In the genomic region with DNA sequence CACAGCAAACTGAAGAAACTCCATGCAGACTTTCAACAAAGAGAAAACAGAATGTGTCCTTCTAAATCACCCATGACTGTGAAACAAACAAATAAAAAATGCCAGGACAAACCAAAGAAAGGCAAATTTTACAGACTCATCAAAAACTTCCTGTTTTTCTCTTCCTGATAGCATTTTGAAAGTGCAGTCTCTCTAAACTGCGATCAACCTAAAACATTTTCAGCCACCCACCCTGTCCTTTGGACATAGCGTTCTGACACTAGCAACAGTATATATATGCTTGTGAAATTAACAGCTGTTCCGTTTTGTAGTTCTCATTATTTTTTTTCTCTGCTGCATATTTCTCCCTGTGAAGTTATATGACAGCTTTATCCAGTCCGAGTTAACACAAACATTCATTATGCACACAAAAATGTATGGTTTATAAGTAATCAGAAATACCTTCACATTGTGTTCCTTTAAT, we compare ENCODE assay signal across 19 cellular contexts.
DNase-seq lines count a peak whose midpoint lies in the region; ATAC-seq and TF ChIP-seq lines count a peak whose summit lies in the region.
"Had no signal": no experiment of that assay in that cellular context is flagged by ENCODE, and none has a peak within 500 bp of the region (broad histone marks: within the 10 kb centered on the region; RNA-seq: fewer than 3 reads in every experiment).

No MANE protein-coding gene starts in this region.

- no peak for ATAC-seq in HCT116
- ATAC-seq in SK-N-SH treated with all-trans-retinoic acid at 6 μM for 48 hours = peak; percentile 31
- ATAC-seq in gastroesophageal sphincter = peak; percentile 19
- peak; percentile 11 for ATAC-seq in sciatic nerve
- ATAC-seq in naive thymus-derived CD8-positive, alpha-beta T cell = no peak

- CTCF ChIA-PET in HCT116 (lab: Charles Lee) = interaction anchor here (2.1 kb wide), 1 partner anchor 14 kb away, joined by 8 read pairs; no protein-coding TSS in a partner anchor

- POLR2A ChIA-PET in HCT116 (lab: Charles Lee) = no interaction called here
- POLR2A ChIA-PET in naive thymus-derived CD8-positive, alpha-beta T cell (lab: Charles Lee) = no interaction called here

- H3K36me3 Mint-ChIP-seq in naive thymus-derived CD8-positive, alpha-beta T cell = no peaks in the 10 kb centered on the region
- H3K36me3 Mint-ChIP-seq: activated naive CD8-positive, alpha-beta T cell treated with anti-CD3 and anti-CD28 coated beads, Interleukin-2, amount 10 ng/mL, durations not matched to agents 7 days and 5 days had no signal

- no peaks in the 10 kb centered on the region for H3K36me3 ChIP-seq in HCT116 (ENCODE audit: control insufficient read depth in 1 of 2, insufficient read depth in 2 of 2, low read length in 2 of 2)
- H3K36me3 ChIP-seq in gastroesophageal sphincter = peaks cover 0 to 92% of the 10 kb centered on the region in 2 donors
- H3K36me3 ChIP-seq in MG63 = peaks cover 87% of the 10 kb centered on the region
- H3K36me3 ChIP-seq: neural progenitor cell had no signal

- DNase-seq in HCT116 (ENCODE audit: low read depth, low spot score) (no peak), sciatic nerve (ENCODE audit: low spot score) (no peak), NAMALWA (ENCODE audit: low spot score) (no peak), NCI-H345 treated with DMSO at 0.1 percent for 48 hours (lab: John Stamatoyannopoulos, UW; ENCODE audit: unreplicated experiment) (no peak), MG63 (no peak)
- no peak for DNase-seq in naive thymus-derived CD8-positive, alpha-beta T cell
- DNase-seq: activated CD4-positive, alpha-beta T cell treated with anti-CD3 and anti-CD28 coated beads, Interleukin-2, amount 50 U/mL, for 4 hours; activated naive CD8-positive, alpha-beta T cell treated with anti-CD3 and anti-CD28 coated beads, Interleukin-2, amount 10 ng/mL, durations not matched to agents 7 days and 5 days; AML-193; caudate nucleus; effector memory CD4-positive, alpha-beta T cell; GF-D8; H7; NCI-H1694 treated with DMSO at 0.1 percent for 48 hours; NCI-H446 had no signal

- H3K4me3 Mint-ChIP-seq in naive thymus-derived CD8-positive, alpha-beta T cell = no peak overlapping the region
- H3K4me3 Mint-ChIP-seq: activated naive CD8-positive, alpha-beta T cell treated with anti-CD3 and anti-CD28 coated beads, Interleukin-2, amount 10 ng/mL, durations not matched to agents 7 days and 5 days; activated T-helper 1 cell treated with anti-CD3 and anti-CD28 coated beads, Interleukin-12 subunit alpha, Interleukin-12 subunit beta, Interleukin-2, Interleukin-4 antibody, amounts not matched to agents 30 ng/mL and 10 ng/mL and 1 ng/mL, durations not matched to agents 14 hours and 24 hours and 36 hours; neural progenitor cell had no signal

- TF ChIP-seq CTCF in HCT116 (IDR thresholded peaks at IDR 0.05 in 2 of 3, conservative IDR thresholded peaks at IDR 0.05 in 1 of 3; ENCODE audit: borderline replicate concordance in 1 of 3, insufficient read depth in 1 of 3, low read depth in 2 of 3, low read length in 2 of 3) (no peak), gastroesophageal sphincter (IDR thresholded peaks at IDR 0.05) (no peak)

- WGBS in gastroesophageal sphincter (ENCODE audit: low coverage in 1 of 2), 2 donors = 55 to 62% methylated on average over 4 of the region's 4 CpGs

- no peak overlapping the region for H3K27ac Mint-ChIP-seq in naive thymus-derived CD8-positive, alpha-beta T cell
- H3K27ac Mint-ChIP-seq: activated naive CD8-positive, alpha-beta T cell treated with anti-CD3 and anti-CD28 coated beads, Interleukin-2, amount 10 ng/mL, durations not matched to agents 7 days and 5 days; activated T-helper 1 cell treated with anti-CD3 and anti-CD28 coated beads, Interleukin-12 subunit alpha, Interleukin-12 subunit beta, Interleukin-2, Interleukin-4 antibody, amounts not matched to agents 30 ng/mL and 10 ng/mL and 1 ng/mL, durations not matched to agents 14 hours and 24 hours and 36 hours; neural progenitor cell had no signal

- no peak overlapping the region for H3K9ac ChIP-seq in HCT116 (ENCODE audit: low read length)
- H3K9ac ChIP-seq: neural progenitor cell had no signal

- H3K79me2 ChIP-seq in HCT116 (ENCODE audit: insufficient read depth, low read length) = no peaks in the 10 kb centered on the region

- RAD21 ChIA-PET in HCT116 (lab: Charles Lee; ENCODE audit: low non-redundant PET in 1 of 2, low total read pairs in 2 of 2, uncharacterized antibody in 2 of 2, unreplicated experiment in 2 of 2) = no interaction called here

- TF ChIP-seq EP300 in gastroesophageal sphincter (IDR thresholded peaks at IDR 0.05) = no peak

- H3K4me1 ChIP-seq in HCT116 (ENCODE audit: control insufficient read depth in 1 of 2, insufficient read depth in 2 of 2, low read length in 2 of 2) = peaks cover 0 to 8% of the 10 kb centered on the region in 2 experiments; a peak in 2 of 4 replicates
- peaks cover 0 to 27% (median 4%) of the 10 kb centered on the region in 3 donors for H3K4me1 ChIP-seq in gastroesophageal sphincter
- H3K4me1 ChIP-seq: neural progenitor cell had no signal

- H4K20me1 ChIP-seq in HCT116 (ENCODE audit: insufficient read depth) = no peaks in the 10 kb centered on the region

- H3K27me3 Mint-ChIP-seq in naive thymus-derived CD8-positive, alpha-beta T cell = no peaks in the 10 kb centered on the region

- no peaks in the 10 kb centered on the region for H3K9me2 ChIP-seq in HCT116 (ENCODE audit: insufficient read depth)

- BruUV-seq in HCT116 (replicated peaks; lab: Mats Ljungman, UMichigan) = no TSS peak

- H3K4me1 Mint-ChIP-seq in naive thymus-derived CD8-positive, alpha-beta T cell = no peaks in the 10 kb centered on the region
- H3K4me1 Mint-ChIP-seq: activated naive CD8-positive, alpha-beta T cell treated with anti-CD3 and anti-CD28 coated beads, Interleukin-2, amount 10 ng/mL, durations not matched to agents 7 days and 5 days; neural progenitor cell had no signal

- no peak overlapping the region for H2AFZ ChIP-seq in HCT116 (ENCODE audit: low read depth, low read length, poor library complexity, severe bottlenecking)
- H2AFZ ChIP-seq: neural progenitor cell had no signal

- H3K27me3 ChIP-seq in HCT116 (ENCODE audit: insufficient read depth, low read length) (no peaks in the 10 kb centered on the region), gastroesophageal sphincter (no peaks in the 10 kb centered on the region), MG63 (no peaks in the 10 kb centered on the region)
- H3K27me3 ChIP-seq: neural progenitor cell had no signal

- TF ChIP-seq RAD21 in HCT116 (IDR thresholded peaks at IDR 0.05; ENCODE audit: low read depth) = no peak

- no peak for TF ChIP-seq POLR2A in HCT116 (IDR thresholded peaks at IDR 0.05; ENCODE audit: borderline replicate concordance, extremely low read depth, insufficient read depth, insufficient read length)
- TF ChIP-seq POLR2A in gastroesophageal sphincter (IDR thresholded peaks at IDR 0.05) = no peak

- intact Hi-C loops in HCT116 (cut with micrococcal nuclease) = no loop called here
- intact Hi-C loops in sciatic nerve (cut with DNase I) = no loop called here

- no peak overlapping the region for H3K4me3 ChIP-seq in HCT116 (replicated peaks in 1 of 2; ENCODE audit: low read depth in 1 of 2, low read length in 2 of 2)
- no peak overlapping the region for H3K4me3 ChIP-seq in gastroesophageal sphincter
- H3K4me3 ChIP-seq in MG63 = no peak overlapping the region
- H3K4me3 ChIP-seq: neural progenitor cell had no signal

- peak overlapping the region; percentile 25; the same call in 1 of the 2 replicates for H3K4me2 ChIP-seq in HCT116 (ENCODE audit: low read length)
- H3K4me2 ChIP-seq: neural progenitor cell had no signal

- H3K9me3 ChIP-seq in HCT116 (ENCODE audit: control insufficient read depth in 1 of 2, insufficient read depth in 1 of 2, low read depth in 1 of 2, low read length in 2 of 2) (no peaks in the 10 kb centered on the region), gastroesophageal sphincter (no peaks in the 10 kb centered on the region), MG63 (no peaks in the 10 kb centered on the region)

- no peaks in the 10 kb centered on the region for H3K9me3 Mint-ChIP-seq in naive thymus-derived CD8-positive, alpha-beta T cell
- H3K9me3 Mint-ChIP-seq: activated naive CD8-positive, alpha-beta T cell treated with anti-CD3 and anti-CD28 coated beads, Interleukin-2, amount 10 ng/mL, durations not matched to agents 7 days and 5 days; activated T-helper 1 cell treated with anti-CD3 and anti-CD28 coated beads, Interleukin-12 subunit alpha, Interleukin-12 subunit beta, Interleukin-2, Interleukin-4 antibody, amounts not matched to agents 30 ng/mL and 10 ng/mL and 1 ng/mL, durations not matched to agents 14 hours and 24 hours and 36 hours; neural progenitor cell had no signal

- no peak overlapping the region for H3K27ac ChIP-seq in HCT116 (ENCODE audit: low read depth, low read length)
- peak overlapping the region; percentile 15 to 77 (median 68) for H3K27ac ChIP-seq in gastroesophageal sphincter
- H3K27ac ChIP-seq: neural progenitor cell had no signal

TF ChIP-seq in HCT116, 20 proteins besides CTCF, POLR2A, EP300 and RAD21 (continues in another document):
- TF ChIP-seq MAX (IDR thresholded peaks at IDR 0.05) = no peak
- no peak for TF ChIP-seq TCF7L2 (IDR thresholded peaks at IDR 0.05; ENCODE audit: borderline replicate concordance, extremely low read depth, insufficient read depth, insufficient read length)
- TF ChIP-seq, protein P1, sequence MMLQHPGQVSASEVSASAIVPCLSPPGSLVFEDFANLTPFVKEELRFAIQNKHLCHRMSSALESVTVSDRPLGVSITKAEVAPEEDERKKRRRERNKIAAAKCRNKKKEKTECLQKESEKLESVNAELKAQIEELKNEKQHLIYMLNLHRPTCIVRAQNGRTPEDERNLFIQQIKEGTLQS (IDR thresholded peaks at IDR 0.05) = no peak
- TF ChIP-seq EGR1 (IDR thresholded peaks at IDR 0.05; ENCODE audit: low read depth) = no peak

TF ChIP-seq in SK-N-SH treated with all-trans-retinoic acid at 6 μM for 48 hours, 23 proteins besides CTCF, POLR2A, EP300 and RAD21:
- TF ChIP-seq RARB (CRISPR knock-in tag; IDR thresholded peaks at IDR 0.05) (no peak), CREB5 (CRISPR knock-in tag; IDR thresholded peaks at IDR 0.05; ENCODE audit: low read depth) (0 out of 2 replicates have a peak, but pooled peaks have one; percentile 20)
TF ChIP-seq in SK-N-SH treated with all-trans-retinoic acid at 6 μM for 48 hours: peak in this region for 1.

Comparison
In these comparisons a context has a peak if more than half of its experiments do, and no peak if none do; other contexts are left out.
1. ATAC-seq: peak in SK-N-SH treated with all-trans-retinoic acid at 6 μM for 48 hours (single experiment), gastroesophageal sphincter (single experiment) and sciatic nerve (single experiment); none in HCT116 (single experiment) and naive thymus-derived CD8-positive, alpha-beta T cell (0 of 2).